In the genomic region with DNA sequence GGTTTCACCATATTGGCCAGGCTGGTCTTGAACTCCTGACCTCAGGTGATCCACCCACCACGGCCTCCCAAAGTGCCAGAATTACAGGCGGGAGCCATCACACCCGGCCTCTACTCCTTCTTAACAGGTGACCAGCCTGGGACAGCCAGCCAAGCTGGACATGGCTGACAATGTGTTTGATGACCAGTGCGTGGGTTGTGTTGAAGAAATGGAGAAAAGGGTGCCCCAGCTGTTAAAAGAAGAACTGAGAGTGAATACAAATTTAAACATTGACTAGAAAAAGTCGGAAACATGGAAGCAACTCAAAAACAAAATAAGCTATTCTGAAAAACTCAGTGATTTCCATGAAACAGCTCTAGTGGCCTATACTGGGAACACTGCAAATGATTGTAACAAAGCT, we compare ENCODE assay signal across 29 cellular contexts.
"Had no signal": no experiment of that assay in that cellular context is flagged by ENCODE, and none has a peak within 500 bp of the region (broad histone marks: within the 10 kb centered on the region; RNA-seq: fewer than 3 reads in every experiment).

No MANE protein-coding gene starts in this region.

- DNase-seq: activated CD4-positive, alpha-beta T cell treated with anti-CD3 and anti-CD28 coated beads for 4 hours; activated CD4-positive, alpha-beta T cell treated with anti-CD3 and anti-CD28 coated beads, Interleukin-2, amount 50 U/mL, for 48 hours; activated CD8-positive, alpha-beta memory T cell treated with anti-CD3 and anti-CD28 coated beads, Interleukin-2, amount 50 U/mL, for 48 hours; activated gamma-delta T cell; activated naive CD4-positive, alpha-beta T cell treated with anti-CD3 and anti-CD28 coated beads, Interleukin-2, amount 10 ng/mL, durations not matched to agents 7 days and 5 days; activated naive CD8-positive, alpha-beta T cell treated with anti-CD3 and anti-CD28 coated beads, Interleukin-2, amount 10 ng/mL, durations not matched to agents 7 days and 5 days; activated T-cell treated with anti-CD3 and anti-CD28 coated beads, Interleukin-2, amount 50 U/mL, for 24 hours; endodermal cell; foreskin keratinocyte; heart left ventricle; midbrain; occipital lobe; right cardiac atrium; stimulated activated CD4-positive, alpha-beta T cell treated with anti-CD3 and anti-CD28 coated beads, Interleukin-15, amount 100 ng/mL, for 24 hours; stimulated activated CD4-positive, alpha-beta T cell treated with anti-CD3 and anti-CD28 coated beads, Interleukin-2, amount 100 ng/mL, for 24 hours; stimulated activated naive B cell treated with anti-CD40 and anti-IgM and Interleukin-4, amounts not matched to agents 10 μg/mL and 1 μg/mL and 100 μg/mL, for 72 hours; T-helper 1 cell; testis; trophoblast cell had no signal

- H3K36me3 Mint-ChIP-seq: activated naive CD4-positive, alpha-beta T cell treated with anti-CD3 and anti-CD28 coated beads, Interleukin-2, amount 10 ng/mL, durations not matched to agents 7 days and 5 days; activated naive CD8-positive, alpha-beta T cell treated with anti-CD3 and anti-CD28 coated beads, Interleukin-2, amount 10 ng/mL, durations not matched to agents 7 days and 5 days; brain; memory B cell; naive thymus-derived CD4-positive, alpha-beta T cell; neural progenitor cell; stimulated activated naive B cell treated with anti-CD40 and anti-IgM and Interleukin-4, amounts not matched to agents 10 μg/mL and 1 μg/mL and 100 μg/mL, for 72 hours had no signal

- H3K4me1 Mint-ChIP-seq: neural progenitor cell had no signal

- H3K9me3 Mint-ChIP-seq: activated naive CD4-positive, alpha-beta T cell treated with anti-CD3 and anti-CD28 coated beads, Interleukin-2, amount 10 ng/mL, durations not matched to agents 7 days and 5 days; activated T-cell treated with anti-CD3 and anti-CD28 coated beads, Interleukin-2, amount 50 U/mL, for 24 hours; memory B cell; neural progenitor cell; stimulated activated naive B cell treated with anti-CD40 and anti-IgM and Interleukin-4, amounts not matched to agents 10 μg/mL and 1 μg/mL and 100 μg/mL, for 72 hours had no signal

- H3K27me3 Mint-ChIP-seq: activated T-cell treated with anti-CD3 and anti-CD28 coated beads, Interleukin-2, amount 50 U/mL, for 24 hours had no signal

- H3K27ac Mint-ChIP-seq: memory B cell; neural progenitor cell; stimulated activated naive B cell treated with anti-CD40 and anti-IgM and Interleukin-4, amounts not matched to agents 10 μg/mL and 1 μg/mL and 100 μg/mL, for 72 hours had no signal

- H3K79me2 ChIP-seq: parathyroid adenoma had no signal

- ATAC-seq: foreskin keratinocyte; heart left ventricle; right cardiac atrium; stimulated activated naive B cell treated with anti-CD40 and anti-IgM and Interleukin-4, amounts not matched to agents 10 μg/mL and 1 μg/mL and 100 μg/mL, for 72 hours had no signal

- H3K4me2 ChIP-seq: neural progenitor cell had no signal

- H2AFZ ChIP-seq: neural progenitor cell, parathyroid adenoma had no signal

- H3K36me3 ChIP-seq: ascending aorta, cardiac muscle cell, esophagus muscularis mucosa, heart left ventricle, neural progenitor cell, vagina had no signal

- H3K4me1 ChIP-seq: ascending aorta, foreskin keratinocyte, neural progenitor cell, parathyroid adenoma, testis had no signal

- H3K9me3 ChIP-seq: ascending aorta, esophagus muscularis mucosa, heart left ventricle, testis, vagina had no signal

- H3K27me3 ChIP-seq: ascending aorta, cardiac muscle cell, esophagus muscularis mucosa, foreskin keratinocyte, heart left ventricle, neural progenitor cell, testis, vagina had no signal

- H3K4me3 ChIP-seq: ascending aorta, cardiac muscle cell, coronary artery, esophagus muscularis mucosa, heart left ventricle, neural progenitor cell, testis, vagina had no signal

- H3K4me3 Mint-ChIP-seq: brain; endodermal cell; memory B cell; neural progenitor cell; stimulated activated naive B cell treated with anti-CD40 and anti-IgM and Interleukin-4, amounts not matched to agents 10 μg/mL and 1 μg/mL and 100 μg/mL, for 72 hours had no signal

- H3K27ac ChIP-seq: ascending aorta, cardiac muscle cell, coronary artery, esophagus muscularis mucosa, foreskin keratinocyte, heart left ventricle, neural progenitor cell, parathyroid adenoma, testis, vagina had no signal

- H3K9ac ChIP-seq: neural progenitor cell, parathyroid adenoma had no signal
